In genomic region chr2:186696804-186697203, GRCh38 we compare ENCODE assay signal across 19 cellular contexts.
"Had no signal": no experiment of that assay in that cellular context is flagged by ENCODE, and none has a peak within 500 bp of the region (broad histone marks: within the 10 kb centered on the region; RNA-seq: fewer than 3 reads in every experiment).

No MANE protein-coding gene starts in this region.

- H3K4me3 ChIP-seq: heart right ventricle, stomach had no signal

- H3K9me3 Mint-ChIP-seq: naive thymus-derived CD4-positive, alpha-beta T cell had no signal

- ATAC-seq: esophagus mucosa; heart right ventricle; naive thymus-derived CD4-positive, alpha-beta T cell; sciatic nerve had no signal

- H3K4me3 Mint-ChIP-seq: naive thymus-derived CD4-positive, alpha-beta T cell had no signal

- H3K27ac ChIP-seq: heart right ventricle, neutrophil, stomach had no signal

- FAIRE-seq: colon, endometrium, frontal cortex, islet of Langerhans, urothelium cell line had no signal

- DNase-seq: effector CD8-positive, alpha-beta T cell; heart right ventricle; kidney glomerular epithelial cell; mesendoderm; naive thymus-derived CD4-positive, alpha-beta T cell; posterior cingulate gyrus; stimulated activated CD4-positive, alpha-beta T cell treated with anti-CD3 and anti-CD28 coated beads, Interleukin-2, amount 100 ng/mL, for 24 hours; stimulated activated CD4-positive, alpha-beta T cell treated with anti-CD3 and anti-CD28 coated beads, Interleukin-4, amount 100 ng/mL, for 4 hours; stimulated activated naive CD4-positive, alpha-beta T cell; stomach; trophoblast cell had no signal

- H3K9me3 ChIP-seq: heart right ventricle, neutrophil, stomach had no signal

- H3K36me3 ChIP-seq: heart right ventricle, neutrophil, stomach had no signal

- H3K27ac Mint-ChIP-seq: naive thymus-derived CD4-positive, alpha-beta T cell had no signal
